43 cellular contexts compared by ENCODE assay signal in the genomic region with DNA sequence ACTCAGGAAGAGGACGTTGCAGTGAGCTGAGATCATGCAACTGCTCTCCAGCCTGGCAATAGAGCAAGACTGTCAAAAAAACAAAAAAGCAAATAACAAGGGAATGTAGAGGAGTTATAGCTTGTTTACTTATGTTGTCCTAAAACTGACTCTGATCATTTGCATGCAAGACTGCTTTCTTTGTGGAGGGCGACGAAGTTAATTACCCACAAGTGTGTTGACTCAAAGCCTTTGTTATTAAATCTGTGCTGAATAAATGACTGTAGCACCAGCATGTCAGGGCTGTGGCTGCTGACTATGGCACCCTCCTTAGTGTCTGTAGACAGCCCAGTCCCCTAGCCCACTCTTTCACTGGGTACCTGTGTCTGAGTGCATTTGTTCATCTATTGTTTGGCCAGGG. TPM values are rescaled to one million over a fixed set of nuclear protein-coding genes. Genes with fewer than 3 reads are reported as not detected.
"Had no signal": no experiment of that assay in that cellular context is flagged by ENCODE, and none has a peak within 500 bp of the region (broad histone marks: within the 10 kb centered on the region; RNA-seq: fewer than 3 reads in every experiment).

No MANE protein-coding gene starts in this region.

- H3K9me3 Mint-ChIP-seq: activated naive CD4-positive, alpha-beta T cell treated with anti-CD3 and anti-CD28 coated beads for 36 hours; activated naive CD4-positive, alpha-beta T cell treated with anti-CD3 and anti-CD28 coated beads, Interleukin-2, amount 50 U/mL, for 24 hours; activated naive CD4-positive, alpha-beta T cell treated with anti-CD3 and anti-CD28 coated beads, Interleukin-2, amount 50 U/mL, for 72 hours; activated naive CD8-positive, alpha-beta T cell treated with anti-CD3 and anti-CD28 coated beads for 36 hours; activated naive CD8-positive, alpha-beta T cell treated with anti-CD3 and anti-CD28 coated beads, Interleukin-2, amount 50 U/mL, for 24 hours; activated T-cell treated with anti-CD3 and anti-CD28 coated beads, Interleukin-2, amount 50 U/mL, for 24 hours; activated T-cell treated with anti-CD3 and anti-CD28 coated beads, Interleukin-2, amount 50 U/mL, for 4 hours; activated T-helper 1 cell treated with anti-CD3 and anti-CD28 coated beads, Interleukin-12 subunit alpha, Interleukin-12 subunit beta, Interleukin-2, Interleukin-4 antibody, amounts not matched to agents 30 ng/mL and 10 ng/mL and 1 ng/mL, durations not matched to agents 14 hours and 24 hours and 36 hours; activated T-helper 17 cell treated with anti-CD3 and anti-CD28 coated beads, Interleukin-2, amount 50 U/mL, for 72 hours; central memory CD8-positive, alpha-beta T cell had no signal

- H3K9me3 ChIP-seq: adrenal gland, ascending aorta, body of pancreas, breast epithelium had no signal

- H3K4me3 Mint-ChIP-seq: activated naive CD4-positive, alpha-beta T cell treated with anti-CD3 and anti-CD28 coated beads for 36 hours; activated naive CD4-positive, alpha-beta T cell treated with anti-CD3 and anti-CD28 coated beads, Interleukin-2, amount 10 ng/mL, durations not matched to agents 7 days and 5 days; activated naive CD4-positive, alpha-beta T cell treated with anti-CD3 and anti-CD28 coated beads, Interleukin-2, amount 50 U/mL, for 24 hours; activated naive CD8-positive, alpha-beta T cell; activated naive CD8-positive, alpha-beta T cell treated with anti-CD3 and anti-CD28 coated beads for 36 hours; activated naive CD8-positive, alpha-beta T cell treated with anti-CD3 and anti-CD28 coated beads, Interleukin-2, amount 10 ng/mL, durations not matched to agents 7 days and 5 days; activated naive CD8-positive, alpha-beta T cell treated with anti-CD3 and anti-CD28 coated beads, Interleukin-2, amount 50 U/mL, for 24 hours; activated T-cell treated with anti-CD3 and anti-CD28 coated beads, Interleukin-2, amount 50 U/mL, for 24 hours; activated T-cell treated with anti-CD3 and anti-CD28 coated beads, Interleukin-2, amount 50 U/mL, for 4 hours; activated T-cell treated with anti-CD3 and anti-CD28 coated beads, Interleukin-2, amount 50 U/mL, for 72 hours; activated T-helper 1 cell treated with anti-CD3 and anti-CD28 coated beads, Interleukin-12 subunit alpha, Interleukin-12 subunit beta, Interleukin-2, Interleukin-4 antibody, amounts not matched to agents 30 ng/mL and 10 ng/mL and 1 ng/mL, durations not matched to agents 14 hours and 24 hours and 36 hours; activated T-helper 17 cell treated with anti-CD3 and anti-CD28 coated beads, Interleukin-2, amount 50 U/mL, for 72 hours; brain; central memory CD8-positive, alpha-beta T cell had no signal

- H3K27me3 Mint-ChIP-seq: activated naive CD4-positive, alpha-beta T cell treated with anti-CD3 and anti-CD28 coated beads, Interleukin-2, amount 10 ng/mL, durations not matched to agents 7 days and 5 days; activated naive CD4-positive, alpha-beta T cell treated with anti-CD3 and anti-CD28 coated beads, Interleukin-2, amount 50 U/mL, for 24 hours; activated naive CD8-positive, alpha-beta T cell; activated naive CD8-positive, alpha-beta T cell treated with anti-CD3 and anti-CD28 coated beads for 36 hours; activated naive CD8-positive, alpha-beta T cell treated with anti-CD3 and anti-CD28 coated beads, Interleukin-2, amount 10 ng/mL, durations not matched to agents 7 days and 5 days; activated naive CD8-positive, alpha-beta T cell treated with anti-CD3 and anti-CD28 coated beads, Interleukin-2, amount 50 U/mL, for 24 hours; activated T-cell treated with anti-CD3 and anti-CD28 coated beads, Interleukin-2, amount 50 U/mL, for 24 hours; activated T-helper 17 cell treated with anti-CD3 and anti-CD28 coated beads, Interleukin-2, amount 50 U/mL, for 72 hours; brain; central memory CD8-positive, alpha-beta T cell had no signal

- H3K36me3 Mint-ChIP-seq: activated naive CD4-positive, alpha-beta T cell treated with anti-CD3 and anti-CD28 coated beads, Interleukin-2, amount 50 U/mL, for 24 hours; activated naive CD4-positive, alpha-beta T cell treated with anti-CD3 and anti-CD28 coated beads, Interleukin-2, amount 50 U/mL, for 72 hours; activated naive CD8-positive, alpha-beta T cell; activated naive CD8-positive, alpha-beta T cell treated with anti-CD3 and anti-CD28 coated beads for 36 hours; brain had no signal

- ATAC-seq: activated naive CD4-positive, alpha-beta T cell treated with anti-CD3 and anti-CD28 coated beads, Interleukin-2, amount 50 U/mL, for 72 hours; activated naive CD8-positive, alpha-beta T cell treated with anti-CD3 and anti-CD28 coated beads, Interleukin-2, amount 50 U/mL, for 24 hours; activated T-cell treated with anti-CD3 and anti-CD28 coated beads, Interleukin-2, amount 50 U/mL, for 4 hours; activated T-cell treated with anti-CD3 and anti-CD28 coated beads, Interleukin-2, amount 50 U/mL, for 72 hours; activated T-helper 17 cell treated with anti-CD3 and anti-CD28 coated beads, Interleukin-2, amount 50 U/mL, for 72 hours; body of pancreas had no signal

- H3K27ac ChIP-seq: adrenal gland, ascending aorta, body of pancreas, brain microvascular endothelial cell, breast epithelium, cardiac muscle cell had no signal

- H3K4me1 ChIP-seq: adrenal gland, ascending aorta, body of pancreas, breast epithelium had no signal

- H3K4me1 Mint-ChIP-seq: activated naive CD8-positive, alpha-beta T cell treated with anti-CD3 and anti-CD28 coated beads for 36 hours; activated T-helper 17 cell treated with anti-CD3 and anti-CD28 coated beads, Interleukin-2, amount 50 U/mL, for 72 hours; brain had no signal

- H3K4me3 ChIP-seq: adrenal gland, ascending aorta, body of pancreas, breast epithelium, cardiac muscle cell had no signal

- H3K27ac Mint-ChIP-seq: activated naive CD4-positive, alpha-beta T cell treated with anti-CD3 and anti-CD28 coated beads for 36 hours; activated naive CD4-positive, alpha-beta T cell treated with anti-CD3 and anti-CD28 coated beads, Interleukin-2, amount 10 ng/mL, durations not matched to agents 7 days and 5 days; activated naive CD4-positive, alpha-beta T cell treated with anti-CD3 and anti-CD28 coated beads, Interleukin-2, amount 50 U/mL, for 24 hours; activated naive CD4-positive, alpha-beta T cell treated with anti-CD3 and anti-CD28 coated beads, Interleukin-2, amount 50 U/mL, for 72 hours; activated naive CD8-positive, alpha-beta T cell; activated naive CD8-positive, alpha-beta T cell treated with anti-CD3 and anti-CD28 coated beads for 36 hours; activated naive CD8-positive, alpha-beta T cell treated with anti-CD3 and anti-CD28 coated beads, Interleukin-2, amount 10 ng/mL, durations not matched to agents 7 days and 5 days; activated naive CD8-positive, alpha-beta T cell treated with anti-CD3 and anti-CD28 coated beads, Interleukin-2, amount 50 U/mL, for 24 hours; activated T-cell treated with anti-CD3 and anti-CD28 coated beads, Interleukin-2, amount 50 U/mL, for 24 hours; activated T-cell treated with anti-CD3 and anti-CD28 coated beads, Interleukin-2, amount 50 U/mL, for 72 hours; activated T-helper 1 cell treated with anti-CD3 and anti-CD28 coated beads, Interleukin-12 subunit alpha, Interleukin-12 subunit beta, Interleukin-2, Interleukin-4 antibody, amounts not matched to agents 30 ng/mL and 10 ng/mL and 1 ng/mL, durations not matched to agents 14 hours and 24 hours and 36 hours; activated T-helper 17 cell treated with anti-CD3 and anti-CD28 coated beads, Interleukin-2, amount 50 U/mL, for 72 hours; activated T-helper 2 cell treated with anti-CD3 and anti-CD28 coated beads, Interferon-gamma antibody, Interleukin-2, Interleukin-4, amounts not matched to agents 10 μg/mL and 5 μg/mL and 100 μg/mL, durations not matched to agents 14 hours and 24 hours and 36 hours; brain had no signal

- H3K27me3 ChIP-seq: adrenal gland, ascending aorta, body of pancreas, brain microvascular endothelial cell, breast epithelium, cardiac muscle cell had no signal

- H3K36me3 ChIP-seq: adrenal gland, ascending aorta, brain microvascular endothelial cell, breast epithelium, cardiac muscle cell had no signal

- DNase-seq: activated effector memory CD4-positive, alpha-beta T cell treated with anti-CD3 and anti-CD28 coated beads, Interleukin-2, amount 50 U/mL, for 16 hours; activated effector memory CD4-positive, alpha-beta T cell treated with Interleukin-2 at 50 U/mL for 16 hours; activated gamma-delta T cell; activated gamma-delta T cell treated with Interleukin-2 at 50 U/mL for 16 hours; activated naive CD4-positive, alpha-beta T cell; activated naive CD4-positive, alpha-beta T cell treated with anti-CD3 and anti-CD28 coated beads for 36 hours; activated naive CD4-positive, alpha-beta T cell treated with anti-CD3 and anti-CD28 coated beads, Interleukin-2, amount 10 ng/mL, durations not matched to agents 7 days and 5 days; activated naive CD4-positive, alpha-beta T cell treated with anti-CD3 and anti-CD28 coated beads, Interleukin-2, amount 50 U/mL, for 16 hours; activated naive CD4-positive, alpha-beta T cell treated with Interleukin-2 at 50 U/mL for 16 hours; activated naive CD8-positive, alpha-beta T cell treated with anti-CD3 and anti-CD28 coated beads for 36 hours; activated naive CD8-positive, alpha-beta T cell treated with anti-CD3 and anti-CD28 coated beads, Interleukin-2, amount 10 ng/mL, durations not matched to agents 7 days and 5 days; activated naive CD8-positive, alpha-beta T cell treated with anti-CD3 and anti-CD28 coated beads, Interleukin-2, amount 50 U/mL, for 24 hours; activated T-cell treated with anti-CD3 and anti-CD28 coated beads, Interleukin-2, amount 50 U/mL, for 1 hour; activated T-cell treated with anti-CD3 and anti-CD28 coated beads, Interleukin-2, amount 50 U/mL, for 24 hours; activated T-cell treated with anti-CD3 and anti-CD28 coated beads, Interleukin-2, amount 50 U/mL, for 4 hours; activated T-cell treated with anti-CD3 and anti-CD28 coated beads, Interleukin-2, amount 50 U/mL, for 48 hours; activated T-cell treated with anti-CD3 and anti-CD28 coated beads, Interleukin-2, amount 50 U/mL, for 72 hours; adrenal gland; amniotic stem cell; amygdala; anterior cingulate cortex; aorta; body of pancreas; brain microvascular endothelial cell; caudate nucleus; central memory CD4-positive, alpha-beta T cell; cerebellar nuclear complex had no signal

RNA-seq across cellular contexts. Expression of a gene that starts 50.3 kb away (rescaled TPM):
- total RNA-seq: activated naive CD4-positive, alpha-beta T cell treated with anti-CD3 and anti-CD28 coated beads for 36 hours; activated naive CD4-positive, alpha-beta T cell treated with anti-CD3 and anti-CD28 coated beads, Interleukin-2, amount 50 U/mL, for 72 hours; activated naive CD8-positive, alpha-beta T cell treated with anti-CD3 and anti-CD28 coated beads for 36 hours; activated T-cell treated with anti-CD3 and anti-CD28 coated beads, Interleukin-2, amount 50 U/mL, for 4 hours; activated T-cell treated with anti-CD3 and anti-CD28 coated beads, Interleukin-2, amount 50 U/mL, for 72 hours; activated T-helper 1 cell treated with anti-CD3 and anti-CD28 coated beads, Interleukin-12 subunit alpha, Interleukin-12 subunit beta, Interleukin-2, Interleukin-4 antibody, amounts not matched to agents 30 ng/mL and 10 ng/mL and 1 ng/mL, durations not matched to agents 14 hours and 24 hours and 36 hours; activated T-helper 2 cell treated with anti-CD3 and anti-CD28 coated beads, Interferon-gamma antibody, Interleukin-2, Interleukin-4, amounts not matched to agents 10 μg/mL and 5 μg/mL and 100 μg/mL, durations not matched to agents 14 hours and 24 hours and 36 hours; adrenal gland; aorta; ascending aorta; astrocyte; body of pancreas; breast epithelium; bronchial epithelial cell; cardiac muscle cell; cardiac septum; chondrocyte had no signal
- polyA plus RNA-seq: adipose tissue, adrenal gland, aorta, cardiac muscle cell had no signal
